ENCODE assay signal across 9 cellular contexts in the genomic region with DNA sequence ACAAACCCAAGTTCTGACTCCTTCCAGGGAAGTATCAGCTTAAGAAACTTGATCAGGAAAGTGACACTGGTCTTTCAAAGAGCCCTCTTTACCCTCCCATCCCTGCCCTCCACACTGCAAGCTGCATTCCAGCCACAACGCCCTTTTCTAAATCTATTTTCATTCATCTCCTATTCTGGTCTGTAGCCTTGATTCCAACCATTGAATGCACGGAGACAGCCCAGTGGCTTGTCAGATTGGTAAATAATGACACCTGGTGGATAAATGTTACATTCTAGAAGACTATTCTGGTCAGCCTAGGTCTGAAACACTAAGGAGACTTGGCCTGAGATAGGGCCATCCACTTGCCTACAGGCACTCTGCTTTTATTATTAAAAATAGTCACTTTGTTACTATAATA. TPM values are rescaled to one million over a fixed set of nuclear protein-coding genes. Genes with fewer than 3 reads are reported as not detected.
DNase-seq lines count a peak whose midpoint lies in the region; ATAC-seq and TF ChIP-seq lines count a peak whose summit lies in the region.
"Had no signal": no experiment of that assay in that cellular context is flagged by ENCODE, and none has a peak within 500 bp of the region (broad histone marks: within the 10 kb centered on the region; RNA-seq: fewer than 3 reads in every experiment).

No MANE protein-coding gene starts in this region.

- H3K27me3 Mint-ChIP-seq in MCF 10A (ENCODE audit: insufficient read depth, unreplicated experiment) (no peaks in the 10 kb centered on the region), T-cell (no peaks in the 10 kb centered on the region)

- no peak for ATAC-seq in T-cell (replicated peaks in 1 of 4)

- peak; percentile 54 for TF ChIP-seq CTCF in LNCaP clone FGC (IDR thresholded peaks at IDR 0.05; ENCODE audit: control insufficient read depth, extremely low read depth, insufficient read depth)
- peak; percentile 48 for TF ChIP-seq CTCF in MCF 10A (IDR thresholded peaks at IDR 0.05; ENCODE audit: unreplicated experiment)

- intact Hi-C loops in MCF 10A (cut with micrococcal nuclease) = loop anchor here (1.0 kb wide), 4 partner anchors 40 to 205 kb away; a partner anchor contains a TSS

- no peak overlapping the region for H3K4me3 ChIP-seq in LNCaP clone FGC (ENCODE audit: low read depth, low read length)
- H3K4me3 ChIP-seq: lung had no signal

- H3K4me1 Mint-ChIP-seq in MCF 10A (ENCODE audit: insufficient read depth, unreplicated experiment) = peaks cover 12% of the 10 kb centered on the region
- no peaks in the 10 kb centered on the region for H3K4me1 Mint-ChIP-seq in T-cell

- H3K36me3 Mint-ChIP-seq in MCF 10A (ENCODE audit: insufficient read depth, unreplicated experiment) (peaks cover 5% of the 10 kb centered on the region), T-cell (no peaks in the 10 kb centered on the region)

- CTCF ChIA-PET in MCF 10A (lab: Yijun Ruan, JAX) = interaction anchor here (0.6 to 14.4 kb wide), 39 partner anchors 11 to 210 kb away, joined by 3 to 373 read pairs (median 5); a partner anchor contains a TSS
- CTCF ChIA-PET in T-cell (lab: Charles Lee) = no interaction called here

- H3K27ac Mint-ChIP-seq in MCF 10A (ENCODE audit: low read depth, unreplicated experiment) (no peak overlapping the region), T-cell (no peak overlapping the region)

- no peaks in the 10 kb centered on the region for H3K9me3 Mint-ChIP-seq in MCF 10A (ENCODE audit: unreplicated experiment)
- no peaks in the 10 kb centered on the region for H3K9me3 Mint-ChIP-seq in T-cell

- DNase-seq in Daoy (ENCODE audit: low read depth) (peak; percentile 14), LNCaP clone FGC (ENCODE audit: low read depth) (no peak), MCF 10A (ENCODE audit: unreplicated experiment) (peak; percentile 74), kidney tubule cell (ENCODE audit: low spot score) (peak; percentile 67), NCI-H1436 treated with DMSO at 0.1 percent for 48 hours (lab: John Stamatoyannopoulos, UW) (no peak), mucosa of gallbladder (ENCODE audit: low spot score) (no peak), T-cell (no peak)
- DNase-seq in stimulated activated CD4-positive, alpha-beta T cell treated with anti-CD3 and anti-CD28 coated beads, Interleukin-4, amount 100 ng/mL, for 24 hours = no peak

- no TSS peak for BruUV-seq in MCF 10A (replicated peaks; lab: Mats Ljungman, UMichigan)

- POLR2A ChIA-PET in MCF 10A (lab: Yijun Ruan, JAX) (interaction anchor here (0.8 to 8.1 kb wide), 15 partner anchors 13 to 199 kb away, joined by 3 to 184 read pairs (median 4); a partner anchor contains a TSS), T-cell (lab: Charles Lee) (interaction anchor here in 1 of 2 donors (0.6 to 0.7 kb wide), 2 partner anchors 56 to 159 kb away, joined by 3 to 9 read pairs; no protein-coding TSS in a partner anchor)

- H3K4me3 Mint-ChIP-seq in MCF 10A (ENCODE audit: unreplicated experiment) (no peak overlapping the region), T-cell (no peak overlapping the region)

RNA-seq across cellular contexts. Expression of a gene that starts 20.9 kb away (rescaled TPM):
- 1.6 and 3.4 TPM in 2 replicates for total RNA-seq in Daoy (2014; rRNA removed; shearing (Covaris generic))
- 14.2 and 14.5 TPM in 2 replicates for total RNA-seq in MCF 10A (2022)
- total RNA-seq in mucosa of gallbladder = 6.9 TPM
- 1 to 10 TPM in 4 of 5 donors, under 1 TPM in 1; 0.84 to 4.4 (median 1.5) TPM for total RNA-seq in T-cell

RNA-seq across cellular contexts. Expression of a gene that starts 22.9 kb away (rescaled TPM):
- total RNA-seq in Daoy (2014; rRNA removed; shearing (Covaris generic)) = not detected in 2 replicates
- total RNA-seq in MCF 10A (2022) (0.26 TPM in 1 of 2 replicates, not detected in the other), mucosa of gallbladder (1.0 TPM), T-cell (not detected)

RNA-seq across cellular contexts. Expression of a gene that starts 28.1 kb away (rescaled TPM):
- total RNA-seq in Daoy (2014; rRNA removed; shearing (Covaris generic)) = 14.5 and 16.4 TPM in 2 replicates
- total RNA-seq in MCF 10A (2022) (23.5 and 26.6 TPM in 2 replicates), mucosa of gallbladder (22.3 TPM), T-cell (10 to 100 TPM in 4 of 5 donors, 1 to 10 TPM in 1; 9.0 to 23.1 (median 11.0) TPM)

RNA-seq across cellular contexts. Expression of a gene that starts 28.2 kb away (rescaled TPM):
- not detected in 2 replicates for total RNA-seq in Daoy (2014; rRNA removed; shearing (Covaris generic))
- total RNA-seq in MCF 10A (2022) = 0.88 and 1.7 TPM in 2 replicates
- total RNA-seq in mucosa of gallbladder = 13.3 TPM
- total RNA-seq in T-cell = under 1 TPM in 1 of 5 donors, not detected in 4; 0.18 TPM

RNA-seq across cellular contexts. Expression of a gene that starts 39.8 kb away (rescaled TPM):
- total RNA-seq in Daoy (2014; rRNA removed; shearing (Covaris generic)) = not detected in 2 replicates
- 1.8 and 5.8 TPM in 2 replicates for total RNA-seq in MCF 10A (2022)
- 2.3 TPM for total RNA-seq in mucosa of gallbladder
- total RNA-seq in T-cell = under 1 TPM in 1 of 5 donors, not detected in 4; 0.35 TPM

Comparison
In these comparisons a context has a peak if more than half of its experiments do, and no peak if none do; other contexts are left out.
1. DNase-seq: peak in Daoy (single experiment), MCF 10A (single experiment) and kidney tubule cell (single experiment); none in LNCaP clone FGC (single experiment), NCI-H1436 treated with DMSO at 0.1 percent for 48 hours (single experiment), stimulated activated CD4-positive, alpha-beta T cell treated with anti-CD3 and anti-CD28 coated beads, Interleukin-4, amount 100 ng/mL, for 24 hours (single experiment), mucosa of gallbladder (single experiment) and T-cell (0 of 34).